ENCODE assay signal across 22 cellular contexts in genomic region chr3:100157617-100158016, GRCh38. TPM values are rescaled to one million over a fixed set of nuclear protein-coding genes. Genes with fewer than 3 reads are reported as not detected.
DNase-seq lines count a peak whose midpoint lies in the region; ATAC-seq and TF ChIP-seq lines count a peak whose summit lies in the region.
"Had no signal": no experiment of that assay in that cellular context is flagged by ENCODE, and none has a peak within 500 bp of the region (broad histone marks: within the 10 kb centered on the region; RNA-seq: fewer than 3 reads in every experiment).

No MANE protein-coding gene starts in this region.

- DNase-seq in DMS 273 (lab: John Stamatoyannopoulos, UW; ENCODE audit: unreplicated experiment) (peak; percentile 54), DMS 273 treated with DMSO at 0.1 percent for 48 hours (lab: John Stamatoyannopoulos, UW) (no peak), ascending aorta (ENCODE audit: low spot score in 2 of 2) (no peak), left ventricle myocardium superior (no peak), gastrocnemius medialis (no peak)
- DNase-seq in activated CD8-positive, alpha-beta memory T cell treated with anti-CD3 and anti-CD28 coated beads, Interleukin-2, amount 50 U/mL, for 48 hours: no peak
- DNase-seq: ACHN; Caco-2; CD4-positive, alpha-beta T cell; DMS53; EL; GF-D8; Kasumi-1; NCI-H1417; NCI-H1694 treated with DMSO at 0.1 percent for 48 hours; NCI-H2081 treated with DMSO at 0.1 percent for 48 hours; NCI-H526; SHP77 had no signal

- no peak for TF ChIP-seq POLR2A in gastrocnemius medialis (IDR thresholded peaks at IDR 0.05)

- in situ Hi-C loops in gastrocnemius medialis (cut with MboI; ENCODE audit: low sequenced_read_pairs in 4 of 4): no loop called here

- ATAC-seq in left ventricle myocardium superior (peak; percentile 67), gastrocnemius medialis (no peak), GM21825 (IDR thresholded peaks at IDR 0.05; ENCODE audit: unreplicated experiment) (no peak), HG02852 (IDR thresholded peaks at IDR 0.05; ENCODE audit: unreplicated experiment) (no peak)

- H3K4me1 ChIP-seq in ascending aorta (peaks cover 4 to 44% of the 10 kb centered on the region in 2 donors), gastrocnemius medialis (peaks cover 43 to 52% of the 10 kb centered on the region in 2 donors)
- H3K4me1 ChIP-seq: BLaER1, Caco-2 had no signal

- no peaks in the 10 kb centered on the region for H3K36me3 ChIP-seq in ascending aorta
- no peaks in the 10 kb centered on the region for H3K36me3 ChIP-seq in gastrocnemius medialis

- H3K27me3 ChIP-seq in ascending aorta (no peaks in the 10 kb centered on the region), gastrocnemius medialis (no peaks in the 10 kb centered on the region)
- H3K27me3 ChIP-seq: BLaER1 had no signal

- intact Hi-C loops in ascending aorta (cut with DNase I) (loop anchor here (2.0 to 5.0 kb wide), 2 partner anchors 89 to 205 kb away; no protein-coding TSS in a partner anchor), left ventricle myocardium superior (cut with micrococcal nuclease) (no loop called here), gastrocnemius medialis (cut with DNase I; ENCODE audit: low total_unique reads) (loop anchor here (2.0 to 5.0 kb wide), 2 partner anchors 35 to 87 kb away; no protein-coding TSS in a partner anchor)

- TF ChIP-seq CTCF in ascending aorta (IDR thresholded peaks at IDR 0.05) (no peak), gastrocnemius medialis (IDR thresholded peaks at IDR 0.05 in 4 of 5, conservative IDR thresholded peaks at IDR 0.05 in 1 of 5) (no peak)

- no peak overlapping the region for H3K4me3 ChIP-seq in ascending aorta
- no peak overlapping the region for H3K4me3 ChIP-seq in gastrocnemius medialis
- H3K4me3 ChIP-seq: BLaER1 had no signal

- H3K27ac ChIP-seq in ascending aorta (peak overlapping the region; percentile 91 to 92), gastrocnemius medialis (peak overlapping the region; percentile 62 to 79 (median 78))
- H3K27ac ChIP-seq: 22Rv1, BLaER1 had no signal

- H3K9me3 ChIP-seq in ascending aorta: peaks cover 7 to 10% of the 10 kb centered on the region in 2 donors
- peaks cover 0 to 2% (median 0%) of the 10 kb centered on the region in 3 donors for H3K9me3 ChIP-seq in gastrocnemius medialis

RNA-seq across cellular contexts. Expression of gene FILIP1L, which starts 43.3 kb away (rescaled TPM):
- total RNA-seq in ascending aorta: 106 TPM
- 28.6 TPM for total RNA-seq in left ventricle myocardium superior
- 100 to 1,000 TPM in 2 of 4 donors, 10 to 100 TPM in 2; 87.1 to 115 (median 99.6) TPM for total RNA-seq in gastrocnemius medialis
